In the genomic region with DNA sequence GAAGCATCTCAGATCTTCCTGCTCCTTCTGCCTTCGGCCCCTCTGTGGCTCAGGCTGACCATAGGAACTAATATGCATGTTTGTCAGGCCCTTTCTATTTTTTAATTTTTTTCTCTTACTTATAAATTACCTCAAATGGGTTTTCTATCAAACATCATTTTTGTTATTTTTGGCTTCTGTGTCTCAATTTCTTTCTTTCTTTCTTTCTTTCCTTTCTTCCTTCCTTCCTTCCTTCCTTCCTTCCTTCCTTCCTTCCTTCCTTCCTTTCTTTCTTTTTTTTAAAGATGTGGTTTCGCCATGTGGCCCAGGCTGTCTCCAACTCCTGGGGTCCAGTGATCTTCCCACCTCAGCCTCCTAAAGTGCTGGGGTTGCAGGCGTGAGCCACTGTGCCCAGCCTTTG, we compare ENCODE assay signal across 16 cellular contexts. TPM values are rescaled to one million over a fixed set of nuclear protein-coding genes. Genes with fewer than 3 reads are reported as not detected.
DNase-seq lines count a peak whose midpoint lies in the region.
"Had no signal": no experiment of that assay in that cellular context is flagged by ENCODE, and none has a peak within 500 bp of the region (broad histone marks: within the 10 kb centered on the region; RNA-seq: fewer than 3 reads in every experiment).

No MANE protein-coding gene starts in this region.

- no peaks in the 10 kb centered on the region for H3K36me3 ChIP-seq in SK-N-MC (ENCODE audit: insufficient read depth, low read length)
- H3K36me3 ChIP-seq: HAP-1 had no signal

- no peak for DNase-seq in activated naive CD4-positive, alpha-beta T cell treated with anti-CD3 and anti-CD28 coated beads, Interleukin-2, amount 10 ng/mL, durations not matched to agents 7 days and 5 days
- DNase-seq in SK-N-MC (ENCODE audit: low read depth, low spot score), result no peak
- no peak for DNase-seq in substantia nigra (lab: John Stamatoyannopoulos, UW)
- DNase-seq in NCI-H69 (lab: John Stamatoyannopoulos, UW), result no peak
- no peak for DNase-seq in cortex of kidney (lab: John Stamatoyannopoulos, UW)
- no peak for DNase-seq in HT-29 (ENCODE audit: low spot score)
- DNase-seq: CD8-positive, alpha-beta T cell; COR-L47; DND-41; GDM1; HFFc6 had no signal

- no peaks in the 10 kb centered on the region for H3K27me3 Mint-ChIP-seq in activated naive CD4-positive, alpha-beta T cell treated with anti-CD3 and anti-CD28 coated beads, Interleukin-2, amount 50 U/mL, for 24 hours
- peaks cover 4% of the 10 kb centered on the region for H3K27me3 Mint-ChIP-seq in activated naive CD4-positive, alpha-beta T cell treated with anti-CD3 and anti-CD28 coated beads, Interleukin-2, amount 10 ng/mL, durations not matched to agents 7 days and 5 days
- no peaks in the 10 kb centered on the region for H3K27me3 Mint-ChIP-seq in dendritic cell treated with granulocyte-macrophage colony-stimulating factor and Interleukin-4, amounts not matched to agents 40 ng/mL and 50 ng/mL, for 4 days

- H3K27ac ChIP-seq in SK-N-MC (peak overlapping the region; percentile 93), substantia nigra (ENCODE audit: low read depth, low read length, poor library complexity, severe bottlenecking) (peak overlapping the region; percentile 54)
- H3K27ac ChIP-seq: 22Rv1, C4-2B had no signal

- peak overlapping the region; percentile 12; the same call in 1 of the 2 replicates for H3K4me3 ChIP-seq in SK-N-MC
- H3K4me3 ChIP-seq: HAP-1 had no signal

- H3K9me3 ChIP-seq in SK-N-MC (ENCODE audit: low read depth, low read length), result no peaks in the 10 kb centered on the region
- H3K9me3 ChIP-seq: HAP-1 had no signal

- intact Hi-C loops in dendritic cell treated with granulocyte-macrophage colony-stimulating factor and Interleukin-4, amounts not matched to agents 40 ng/mL and 50 ng/mL, for 4 days (cut with micrococcal nuclease), result no loop called here

- no peaks in the 10 kb centered on the region for H3K36me3 Mint-ChIP-seq in activated naive CD4-positive, alpha-beta T cell treated with anti-CD3 and anti-CD28 coated beads, Interleukin-2, amount 50 U/mL, for 24 hours
- no peaks in the 10 kb centered on the region for H3K36me3 Mint-ChIP-seq in activated naive CD4-positive, alpha-beta T cell treated with anti-CD3 and anti-CD28 coated beads, Interleukin-2, amount 10 ng/mL, durations not matched to agents 7 days and 5 days
- H3K36me3 Mint-ChIP-seq in dendritic cell treated with granulocyte-macrophage colony-stimulating factor and Interleukin-4, amounts not matched to agents 40 ng/mL and 50 ng/mL, for 4 days (ENCODE audit: low read depth), result no peaks in the 10 kb centered on the region
- H3K36me3 Mint-ChIP-seq: CD8-positive, alpha-beta T cell had no signal

- no peak overlapping the region for H3K9ac ChIP-seq in SK-N-MC (ENCODE audit: insufficient read length)

- no peaks in the 10 kb centered on the region for H3K9me3 Mint-ChIP-seq in activated naive CD4-positive, alpha-beta T cell treated with anti-CD3 and anti-CD28 coated beads, Interleukin-2, amount 50 U/mL, for 24 hours
- no peaks in the 10 kb centered on the region for H3K9me3 Mint-ChIP-seq in activated naive CD4-positive, alpha-beta T cell treated with anti-CD3 and anti-CD28 coated beads, Interleukin-2, amount 10 ng/mL, durations not matched to agents 7 days and 5 days
- no peaks in the 10 kb centered on the region for H3K9me3 Mint-ChIP-seq in dendritic cell treated with granulocyte-macrophage colony-stimulating factor and Interleukin-4, amounts not matched to agents 40 ng/mL and 50 ng/mL, for 4 days
- H3K9me3 Mint-ChIP-seq: CD8-positive, alpha-beta T cell; HFFc6 had no signal

- H3K4me1 Mint-ChIP-seq in activated naive CD4-positive, alpha-beta T cell treated with anti-CD3 and anti-CD28 coated beads, Interleukin-2, amount 50 U/mL, for 24 hours, result peaks cover 61% of the 10 kb centered on the region
- peaks cover 6% of the 10 kb centered on the region for H3K4me1 Mint-ChIP-seq in activated naive CD4-positive, alpha-beta T cell treated with anti-CD3 and anti-CD28 coated beads, Interleukin-2, amount 10 ng/mL, durations not matched to agents 7 days and 5 days
- peaks cover 94% of the 10 kb centered on the region for H3K4me1 Mint-ChIP-seq in dendritic cell treated with granulocyte-macrophage colony-stimulating factor and Interleukin-4, amounts not matched to agents 40 ng/mL and 50 ng/mL, for 4 days (ENCODE audit: low read depth)

- H3K27ac Mint-ChIP-seq in activated naive CD4-positive, alpha-beta T cell treated with anti-CD3 and anti-CD28 coated beads, Interleukin-2, amount 50 U/mL, for 24 hours, result peak overlapping the region; percentile 46
- no peak overlapping the region for H3K27ac Mint-ChIP-seq in activated naive CD4-positive, alpha-beta T cell treated with anti-CD3 and anti-CD28 coated beads, Interleukin-2, amount 10 ng/mL, durations not matched to agents 7 days and 5 days
- peak overlapping the region; percentile 93 for H3K27ac Mint-ChIP-seq in dendritic cell treated with granulocyte-macrophage colony-stimulating factor and Interleukin-4, amounts not matched to agents 40 ng/mL and 50 ng/mL, for 4 days
- H3K27ac Mint-ChIP-seq: CD8-positive, alpha-beta T cell; HFFc6 had no signal

- CTCF ChIA-PET in activated naive CD4-positive, alpha-beta T cell treated with anti-CD3 and anti-CD28 coated beads, Interleukin-2, amount 10 ng/mL, durations not matched to agents 7 days and 5 days (lab: Charles Lee), result interaction anchor here (1.0 kb wide), 1 partner anchor 76 kb away, joined by 3 read pairs; no protein-coding TSS in a partner anchor

- H3K4me3 Mint-ChIP-seq in activated naive CD4-positive, alpha-beta T cell treated with anti-CD3 and anti-CD28 coated beads, Interleukin-2, amount 50 U/mL, for 24 hours, result no peak overlapping the region
- H3K4me3 Mint-ChIP-seq in activated naive CD4-positive, alpha-beta T cell treated with anti-CD3 and anti-CD28 coated beads, Interleukin-2, amount 10 ng/mL, durations not matched to agents 7 days and 5 days, result no peak overlapping the region
- H3K4me3 Mint-ChIP-seq in dendritic cell treated with granulocyte-macrophage colony-stimulating factor and Interleukin-4, amounts not matched to agents 40 ng/mL and 50 ng/mL, for 4 days, result no peak overlapping the region
- H3K4me3 Mint-ChIP-seq: CD8-positive, alpha-beta T cell; HFFc6 had no signal

RNA-seq across cellular contexts. Expression of a gene that starts 36.2 kb away (rescaled TPM):
- total RNA-seq in HT-29 (2014; rRNA removed; shearing (Covaris generic)), result 0.08 and 0.38 TPM in 2 replicates
